Comparison of ENCODE assay signal across 24 cellular contexts in genomic region chr9:133861692-133862091, GRCh38.
"Had no signal": no experiment of that assay in that cellular context is flagged by ENCODE, and none has a peak within 500 bp of the region (broad histone marks: within the 10 kb centered on the region; RNA-seq: fewer than 3 reads in every experiment).

No MANE protein-coding gene starts in this region.

- H3K4me3 ChIP-seq: adrenal gland, breast epithelium, stomach, transverse colon, vagina had no signal

- H3K9me3 ChIP-seq: adrenal gland, breast epithelium, stomach, transverse colon, vagina had no signal

- H3K27ac Mint-ChIP-seq: activated B cell treated with CpG ODN at 0.5 μM for 24 hours; activated CD4-positive, alpha-beta T cell treated with anti-CD3 and anti-CD28 coated beads for 36 hours; activated T-cell treated with anti-CD3 and anti-CD28 coated beads, Interleukin-2, amount 50 U/mL, for 24 hours; activated T-helper 17 cell treated with anti-CD3 and anti-CD28 coated beads, Interleukin-2, amount 50 U/mL, for 72 hours; effector memory CD8-positive, alpha-beta T cell; nephron; T-helper 1 cell treated with Interleukin-12 subunit alpha and Interleukin-12 subunit beta and Interleukin-4 antibody, amounts not matched to agents 30 μg/mL and 1 μg/mL, for 36 hours had no signal

- H3K27me3 Mint-ChIP-seq: activated B cell treated with CpG ODN at 0.5 μM for 24 hours; activated CD4-positive, alpha-beta T cell treated with anti-CD3 and anti-CD28 coated beads for 36 hours; activated T-helper 17 cell treated with anti-CD3 and anti-CD28 coated beads, Interleukin-2, amount 50 U/mL, for 72 hours; central memory CD8-positive, alpha-beta T cell; effector memory CD8-positive, alpha-beta T cell; memory B cell had no signal

- H3K4me1 Mint-ChIP-seq: activated CD4-positive, alpha-beta T cell treated with anti-CD3 and anti-CD28 coated beads for 36 hours; activated T-helper 17 cell treated with anti-CD3 and anti-CD28 coated beads, Interleukin-2, amount 50 U/mL, for 72 hours; central memory CD8-positive, alpha-beta T cell had no signal

- DNase-seq: activated B cell treated with CpG ODN at 0.5 μM for 24 hours; activated CD4-positive, alpha-beta T cell treated with anti-CD3 and anti-CD28 coated beads for 36 hours; activated CD4-positive, alpha-beta T cell treated with anti-CD3 and anti-CD28 coated beads, Interleukin-2, amount 50 U/mL, for 4 hours; activated CD8-positive, alpha-beta memory T cell treated with anti-CD3 and anti-CD28 coated beads for 24 hours; activated CD8-positive, alpha-beta memory T cell treated with anti-CD3 and anti-CD28 coated beads, Interleukin-2, amount 50 U/mL, for 4 hours; activated T-cell treated with anti-CD3 and anti-CD28 coated beads, Interleukin-2, amount 50 U/mL, for 24 hours; adrenal gland; dorsolateral prefrontal cortex; effector memory CD8-positive, alpha-beta T cell; foreskin melanocyte; islet precursor cell; left cardiac atrium; occipital lobe; stimulated activated CD4-positive, alpha-beta T cell treated with anti-CD3 and anti-CD28 coated beads, Interleukin-12 subunit alpha, Interleukin-12 subunit beta, amount 100 ng/mL, for 4 hours; stomach; T1000; transverse colon had no signal

- H3K27ac ChIP-seq: breast epithelium, vagina had no signal

- H3K27me3 ChIP-seq: adrenal gland, breast epithelium, dorsolateral prefrontal cortex, stomach, transverse colon, vagina had no signal

- H3K9me3 Mint-ChIP-seq: T-helper 1 cell treated with Interleukin-12 subunit alpha and Interleukin-12 subunit beta and Interleukin-4 antibody, amounts not matched to agents 30 μg/mL and 1 μg/mL, for 36 hours had no signal

- H3K4me3 Mint-ChIP-seq: activated B cell treated with CpG ODN at 0.5 μM for 24 hours; activated CD4-positive, alpha-beta T cell treated with anti-CD3 and anti-CD28 coated beads for 36 hours; activated T-cell treated with anti-CD3 and anti-CD28 coated beads, Interleukin-2, amount 50 U/mL, for 24 hours; activated T-helper 17 cell treated with anti-CD3 and anti-CD28 coated beads, Interleukin-2, amount 50 U/mL, for 72 hours; central memory CD8-positive, alpha-beta T cell; effector memory CD8-positive, alpha-beta T cell; memory B cell; nephron; T-helper 1 cell treated with Interleukin-12 subunit alpha and Interleukin-12 subunit beta and Interleukin-4 antibody, amounts not matched to agents 30 μg/mL and 1 μg/mL, for 36 hours had no signal

- H3K36me3 ChIP-seq: adrenal gland, breast epithelium, transverse colon, vagina had no signal
